ENCODE assay signal across 22 cellular contexts in the genomic region with DNA sequence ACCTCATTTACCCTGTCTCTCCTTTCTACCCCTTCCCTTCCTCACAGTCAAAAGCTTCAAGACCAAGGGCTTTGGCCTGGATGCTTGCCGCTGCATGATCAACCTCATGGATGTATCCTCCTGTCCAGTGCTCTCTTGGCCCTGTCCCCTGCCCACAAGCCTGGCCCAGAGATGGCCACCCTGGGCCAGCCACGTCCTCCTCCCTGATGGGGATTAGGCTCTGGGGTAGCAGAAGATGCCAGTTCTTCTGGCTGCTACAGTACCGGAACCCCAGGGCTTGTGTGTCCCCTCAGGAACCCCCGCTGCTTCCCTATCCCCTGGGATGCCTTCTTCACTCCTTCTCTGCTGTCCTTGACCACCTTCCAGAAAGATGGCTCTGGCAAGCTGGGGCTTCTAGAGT. TPM values are rescaled to one million over a fixed set of nuclear protein-coding genes. Genes with fewer than 3 reads are reported as not detected.
DNase-seq lines count a peak whose midpoint lies in the region; ATAC-seq and TF ChIP-seq lines count a peak whose summit lies in the region.
"Had no signal": no experiment of that assay in that cellular context is flagged by ENCODE, and none has a peak within 500 bp of the region (broad histone marks: within the 10 kb centered on the region; RNA-seq: fewer than 3 reads in every experiment).

No MANE protein-coding gene starts in this region.

- H2BK12ac ChIP-seq in neuronal stem cell (ENCODE audit: low read length) = no peak overlapping the region

- no CpG with 5 or more reads among the region's 4 CpGs for WGBS in neuronal stem cell (ENCODE audit: extremely low coverage in 2 of 2, insufficient read length in 2 of 2, insufficient replicate concordance in 1 of 2), 2 donors

- POLR2A ChIA-PET in activated CD8-positive, alpha-beta T cell treated with anti-CD3 and anti-CD28 coated beads, Interleukin-2, amount 10 ng/mL, durations not matched to agents 7 days and 5 days (lab: Charles Lee) = interaction anchor here (0.7 to 1.0 kb wide), 2 partner anchors 66 to 127 kb away, joined by 3 read pairs; a partner anchor contains a TSS
- POLR2A ChIA-PET in activated CD8-positive, alpha-beta T cell treated with anti-CD3 and anti-CD28 coated beads for 36 hours (lab: Charles Lee) = interaction anchor here (0.6 to 1.2 kb wide), 3 partner anchors 8 to 66 kb away, joined by 3 to 10 read pairs (median 4); a partner anchor contains a TSS

- peaks cover 2 to 10% of the 10 kb centered on the region in 2 donors for H3K4me1 ChIP-seq in neuronal stem cell (ENCODE audit: control insufficient read depth in 2 of 2, insufficient read depth in 1 of 2, low read depth in 1 of 2, low read length in 2 of 2)
- H3K4me1 ChIP-seq: BE2C had no signal

- no peaks in the 10 kb centered on the region for H3K9me3 Mint-ChIP-seq in activated CD8-positive, alpha-beta T cell treated with anti-CD3 and anti-CD28 coated beads, Interleukin-2, amount 10 ng/mL, durations not matched to agents 7 days and 5 days (ENCODE audit: insufficient read depth)
- no peaks in the 10 kb centered on the region for H3K9me3 Mint-ChIP-seq in activated CD8-positive, alpha-beta T cell treated with anti-CD3 and anti-CD28 coated beads for 36 hours
- no peaks in the 10 kb centered on the region for H3K9me3 Mint-ChIP-seq in activated T-helper 17 cell treated with anti-CD3 and anti-CD28 coated beads, Interleukin-2, amount 50 U/mL, for 72 hours
- H3K9me3 Mint-ChIP-seq: CD4-positive, CD25-positive, alpha-beta regulatory T cell had no signal

- no peak overlapping the region for H3K18ac ChIP-seq in neuronal stem cell (ENCODE audit: low read length)

- H3K4me2 ChIP-seq in neuronal stem cell (ENCODE audit: insufficient read depth, low read length, poor library complexity, severe bottlenecking) = no peak overlapping the region
- H3K4me2 ChIP-seq: KMS-11, SK-N-SH had no signal

- H3K36me3 Mint-ChIP-seq in activated CD8-positive, alpha-beta T cell treated with anti-CD3 and anti-CD28 coated beads, Interleukin-2, amount 10 ng/mL, durations not matched to agents 7 days and 5 days (ENCODE audit: low read depth) = no peaks in the 10 kb centered on the region
- no peaks in the 10 kb centered on the region for H3K36me3 Mint-ChIP-seq in activated CD8-positive, alpha-beta T cell treated with anti-CD3 and anti-CD28 coated beads for 36 hours (ENCODE audit: low read depth)
- no peaks in the 10 kb centered on the region for H3K36me3 Mint-ChIP-seq in activated T-helper 17 cell treated with anti-CD3 and anti-CD28 coated beads, Interleukin-2, amount 50 U/mL, for 72 hours (ENCODE audit: low read depth)
- H3K36me3 Mint-ChIP-seq: CD4-positive, CD25-positive, alpha-beta regulatory T cell had no signal

- H3K14ac ChIP-seq in neuronal stem cell (ENCODE audit: low read length) = no peak overlapping the region

- TF ChIP-seq CTCF in activated CD8-positive, alpha-beta T cell treated with anti-CD3 and anti-CD28 coated beads for 36 hours (IDR thresholded peaks at IDR 0.05) = no peak

- no peak overlapping the region for H4K91ac ChIP-seq in neuronal stem cell (ENCODE audit: low read depth, low read length, poor library complexity)

- H3K4me1 Mint-ChIP-seq in activated CD8-positive, alpha-beta T cell treated with anti-CD3 and anti-CD28 coated beads, Interleukin-2, amount 10 ng/mL, durations not matched to agents 7 days and 5 days (ENCODE audit: low read depth) = peaks cover 22% of the 10 kb centered on the region
- H3K4me1 Mint-ChIP-seq in activated CD8-positive, alpha-beta T cell treated with anti-CD3 and anti-CD28 coated beads for 36 hours (ENCODE audit: low read depth) = peaks cover 17% of the 10 kb centered on the region
- H3K4me1 Mint-ChIP-seq in activated T-helper 17 cell treated with anti-CD3 and anti-CD28 coated beads, Interleukin-2, amount 50 U/mL, for 72 hours = peaks cover 1% of the 10 kb centered on the region

- H3K27me3 Mint-ChIP-seq in activated CD8-positive, alpha-beta T cell treated with anti-CD3 and anti-CD28 coated beads, Interleukin-2, amount 10 ng/mL, durations not matched to agents 7 days and 5 days (ENCODE audit: low read depth) = peaks cover 4% of the 10 kb centered on the region
- no peaks in the 10 kb centered on the region for H3K27me3 Mint-ChIP-seq in activated CD8-positive, alpha-beta T cell treated with anti-CD3 and anti-CD28 coated beads for 36 hours
- peaks cover 6% of the 10 kb centered on the region for H3K27me3 Mint-ChIP-seq in activated T-helper 17 cell treated with anti-CD3 and anti-CD28 coated beads, Interleukin-2, amount 50 U/mL, for 72 hours
- H3K27me3 Mint-ChIP-seq: CD4-positive, CD25-positive, alpha-beta regulatory T cell had no signal

- H2BK15ac ChIP-seq in neuronal stem cell (ENCODE audit: low read length) = peak overlapping the region; percentile 32

- no peak overlapping the region for H2BK120ac ChIP-seq in neuronal stem cell (ENCODE audit: low read depth, low read length)

- H3K4me3 ChIP-seq in H7 (ENCODE audit: insufficient read depth, low read depth, low read length) (no peak overlapping the region), neuronal stem cell (ENCODE audit: low read length in 2 of 2) (no peak overlapping the region)

- no peaks in the 10 kb centered on the region for H3K9me3 ChIP-seq in neuronal stem cell (replicated peaks in 1 of 2; ENCODE audit: control insufficient read depth in 2 of 2, insufficient read depth in 1 of 2, low read depth in 1 of 2, low read length in 2 of 2)
- H3K9me3 ChIP-seq: BE2C, SK-N-SH had no signal

- no peaks in the 10 kb centered on the region for H3K36me3 ChIP-seq in H7 (replicated peaks; ENCODE audit: control insufficient read depth, insufficient read depth, low read length)
- H3K36me3 ChIP-seq in neuronal stem cell (replicated peaks in 1 of 2; ENCODE audit: control insufficient read depth in 2 of 2, insufficient read depth in 2 of 2, low read length in 2 of 2) = no peaks in the 10 kb centered on the region
- H3K36me3 ChIP-seq: BE2C had no signal

- no peak for DNase-seq in activated CD8-positive, alpha-beta T cell treated with anti-CD3 and anti-CD28 coated beads, Interleukin-2, amount 10 ng/mL, durations not matched to agents 7 days and 5 days
- DNase-seq in activated CD8-positive, alpha-beta T cell treated with anti-CD3 and anti-CD28 coated beads for 36 hours = no peak
- peak; percentile 39 for DNase-seq in H7
- DNase-seq in neuronal stem cell (ENCODE audit: low spot score) = no peak
- no peak for DNase-seq in NCI-H526 treated with DMSO at 0.1 percent for 48 hours (lab: John Stamatoyannopoulos, UW)
- no peak for DNase-seq in NCI-H146 (lab: John Stamatoyannopoulos, UW)
- DNase-seq: BE2C; CD4-positive, CD25-positive, alpha-beta regulatory T cell; COR-L47; NCI-H1048; NCI-H1436; NCI-H2029 treated with DMSO at 0.1 percent for 48 hours; NCI-H446 treated with DMSO at 0.1 percent for 48 hours; NCI-H748 treated with DMSO at 0.1 percent for 48 hours; NK-92 treated with Interleukin-12 subunit alpha and Interleukin-12 subunit beta, amount 100 ng/mL, for 24 hours; SHP77 treated with DMSO at 0.1 percent for 48 hours; SK-N-SH had no signal

- no peak overlapping the region for H4K8ac ChIP-seq in neuronal stem cell (ENCODE audit: low read depth, low read length)

- intact Hi-C loops in activated CD8-positive, alpha-beta T cell treated with anti-CD3 and anti-CD28 coated beads for 36 hours (cut with micrococcal nuclease) = no loop called here

- no peak overlapping the region for H3K4ac ChIP-seq in neuronal stem cell (ENCODE audit: low read length)

- H3K27me3 ChIP-seq in H7 (ENCODE audit: control insufficient read depth, insufficient read depth, low read length) (no peaks in the 10 kb centered on the region; the same call in 1 of the 2 replicates), neuronal stem cell (ENCODE audit: control insufficient read depth in 3 of 3, insufficient read depth in 3 of 3, low read depth in 1 of 3, low read length in 3 of 3) (no peaks in the 10 kb centered on the region)
- H3K27me3 ChIP-seq: BE2C had no signal

- no peaks in the 10 kb centered on the region for H3K79me1 ChIP-seq in neuronal stem cell (ENCODE audit: low read depth, low read length)

- H3K23ac ChIP-seq in neuronal stem cell (ENCODE audit: low read depth, low read length, poor library complexity) = peak overlapping the region; percentile 81

- no peak overlapping the region for H3K4me3 Mint-ChIP-seq in activated CD8-positive, alpha-beta T cell treated with anti-CD3 and anti-CD28 coated beads, Interleukin-2, amount 10 ng/mL, durations not matched to agents 7 days and 5 days
- no peak overlapping the region for H3K4me3 Mint-ChIP-seq in activated CD8-positive, alpha-beta T cell treated with anti-CD3 and anti-CD28 coated beads for 36 hours
- H3K4me3 Mint-ChIP-seq in activated T-helper 17 cell treated with anti-CD3 and anti-CD28 coated beads, Interleukin-2, amount 50 U/mL, for 72 hours = no peak overlapping the region
- H3K4me3 Mint-ChIP-seq: CD4-positive, CD25-positive, alpha-beta regulatory T cell had no signal

- ATAC-seq in activated CD8-positive, alpha-beta T cell treated with anti-CD3 and anti-CD28 coated beads, Interleukin-2, amount 10 ng/mL, durations not matched to agents 7 days and 5 days = peak; percentile 31
- no peak for ATAC-seq in activated CD8-positive, alpha-beta T cell treated with anti-CD3 and anti-CD28 coated beads for 36 hours
- peak; percentile 26 for ATAC-seq in activated T-helper 17 cell treated with anti-CD3 and anti-CD28 coated beads, Interleukin-2, amount 50 U/mL, for 72 hours (replicated peaks)
- ATAC-seq in GM21423 (IDR thresholded peaks at IDR 0.05; ENCODE audit: unreplicated experiment) = no peak

- no peak overlapping the region for H3K27ac ChIP-seq in neuronal stem cell (replicated peaks; ENCODE audit: low read length)
- H3K27ac ChIP-seq: 22Rv1, KMS-11 had no signal

- no peak overlapping the region for H2BK5ac ChIP-seq in neuronal stem cell (ENCODE audit: low read length)

- H3K27ac Mint-ChIP-seq in activated CD8-positive, alpha-beta T cell treated with anti-CD3 and anti-CD28 coated beads, Interleukin-2, amount 10 ng/mL, durations not matched to agents 7 days and 5 days = no peak overlapping the region
- H3K27ac Mint-ChIP-seq in activated CD8-positive, alpha-beta T cell treated with anti-CD3 and anti-CD28 coated beads for 36 hours = no peak overlapping the region
- no peak overlapping the region for H3K27ac Mint-ChIP-seq in activated T-helper 17 cell treated with anti-CD3 and anti-CD28 coated beads, Interleukin-2, amount 50 U/mL, for 72 hours
- H3K27ac Mint-ChIP-seq: CD4-positive, CD25-positive, alpha-beta regulatory T cell had no signal

- CTCF ChIA-PET in activated CD8-positive, alpha-beta T cell treated with anti-CD3 and anti-CD28 coated beads, Interleukin-2, amount 10 ng/mL, durations not matched to agents 7 days and 5 days (lab: Charles Lee) = interaction anchor here (2.2 kb wide), 1 partner anchor 57 kb away, joined by 7 read pairs; no protein-coding TSS in a partner anchor
- CTCF ChIA-PET in activated CD8-positive, alpha-beta T cell treated with anti-CD3 and anti-CD28 coated beads for 36 hours (lab: Charles Lee) = interaction anchor here (1.0 kb wide), 1 partner anchor 8 kb away, joined by 3 read pairs; no protein-coding TSS in a partner anchor

- no peak overlapping the region for H3K9ac ChIP-seq in neuronal stem cell (ENCODE audit: low read depth, low read length, poor library complexity)
- H3K9ac ChIP-seq: KMS-11, SK-N-SH had no signal

- H2AFZ ChIP-seq in neuronal stem cell (ENCODE audit: low read length) = no peak overlapping the region

- no peak overlapping the region for H2AK5ac ChIP-seq in neuronal stem cell (ENCODE audit: low read depth, low read length)

RNA-seq across cellular contexts. Expression of a gene that starts 22.3 kb away (rescaled TPM):
- total RNA-seq in activated CD8-positive, alpha-beta T cell treated with anti-CD3 and anti-CD28 coated beads, Interleukin-2, amount 10 ng/mL, durations not matched to agents 7 days and 5 days = under 1 TPM; 0.58 to 0.70 TPM
- under 1 TPM; 0.11 to 0.18 TPM for total RNA-seq in activated CD8-positive, alpha-beta T cell treated with anti-CD3 and anti-CD28 coated beads for 36 hours
- 1.0 and 2.0 TPM in 2 replicates for total RNA-seq in H7 (2014; rRNA removed; shearing (Covaris generic))
- total RNA-seq in activated T-helper 17 cell treated with anti-CD3 and anti-CD28 coated beads, Interleukin-2, amount 50 U/mL, for 72 hours = 1 to 10 TPM in 1 of 2 donors, not detected in 1; 1.1 TPM
- polyA plus RNA-seq in neuronal stem cell (2013, experiment 1 of 2) = 0.17 TPM
- 0.14 TPM for polyA plus RNA-seq in neuronal stem cell (2013, experiment 2 of 2)
- total RNA-seq: CD4-positive, CD25-positive, alpha-beta regulatory T cell; H4 had no signal
- polyA plus RNA-seq: CD4-positive, CD25-positive, alpha-beta regulatory T cell; SK-N-SH had no signal

RNA-seq across cellular contexts. Expression of a gene that starts 35.8 kb away (rescaled TPM):
- total RNA-seq in activated CD8-positive, alpha-beta T cell treated with anti-CD3 and anti-CD28 coated beads, Interleukin-2, amount 10 ng/mL, durations not matched to agents 7 days and 5 days = not detected
- total RNA-seq in activated CD8-positive, alpha-beta T cell treated with anti-CD3 and anti-CD28 coated beads for 36 hours = not detected
- total RNA-seq in H7 (2014; rRNA removed; shearing (Covaris generic)) = 5.2 and 6.0 TPM in 2 replicates
- not detected for total RNA-seq in activated T-helper 17 cell treated with anti-CD3 and anti-CD28 coated beads, Interleukin-2, amount 50 U/mL, for 72 hours
- 2.1 TPM for polyA plus RNA-seq in neuronal stem cell (2013, experiment 1 of 2)
- polyA plus RNA-seq in neuronal stem cell (2013, experiment 2 of 2) = 2.3 TPM
- total RNA-seq: CD4-positive, CD25-positive, alpha-beta regulatory T cell; H4 had no signal
- polyA plus RNA-seq: CD4-positive, CD25-positive, alpha-beta regulatory T cell; SK-N-SH had no signal

RNA-seq across cellular contexts. Expression of a gene that starts 42.5 kb away (rescaled TPM):
- 10 to 100 TPM; 49.2 to 53.4 TPM for total RNA-seq in activated CD8-positive, alpha-beta T cell treated with anti-CD3 and anti-CD28 coated beads, Interleukin-2, amount 10 ng/mL, durations not matched to agents 7 days and 5 days
- 10 to 100 TPM; 56.1 to 57.4 TPM for total RNA-seq in activated CD8-positive, alpha-beta T cell treated with anti-CD3 and anti-CD28 coated beads for 36 hours
- total RNA-seq in H7 (2014; rRNA removed; shearing (Covaris generic)) = 68.6 and 71.9 TPM in 2 replicates
- 10 to 100 TPM; 40.8 to 80.8 TPM for total RNA-seq in activated T-helper 17 cell treated with anti-CD3 and anti-CD28 coated beads, Interleukin-2, amount 50 U/mL, for 72 hours
- 101 TPM for polyA plus RNA-seq in neuronal stem cell (2013, experiment 1 of 2)
- 102 TPM for polyA plus RNA-seq in neuronal stem cell (2013, experiment 2 of 2)

RNA-seq across cellular contexts. Expression of a gene that starts 53.5 kb away (rescaled TPM):
- 10 to 100 TPM; 15.5 to 17.9 TPM for total RNA-seq in activated CD8-positive, alpha-beta T cell treated with anti-CD3 and anti-CD28 coated beads, Interleukin-2, amount 10 ng/mL, durations not matched to agents 7 days and 5 days
- total RNA-seq in activated CD8-positive, alpha-beta T cell treated with anti-CD3 and anti-CD28 coated beads for 36 hours = 10 to 100 TPM in 1 of 2 experiments, 1 to 10 TPM in 1; 9.1 to 12.9 TPM
- total RNA-seq in H7 (2014; rRNA removed; shearing (Covaris generic)) = 24.9 and 36.2 TPM in 2 replicates
- total RNA-seq in activated T-helper 17 cell treated with anti-CD3 and anti-CD28 coated beads, Interleukin-2, amount 50 U/mL, for 72 hours = 10 to 100 TPM; 12.1 to 21.4 TPM
- polyA plus RNA-seq in neuronal stem cell (2013, experiment 1 of 2) = 28.8 TPM
- polyA plus RNA-seq in neuronal stem cell (2013, experiment 2 of 2) = 27.4 TPM

RNA-seq across cellular contexts. Expression of a gene that starts 53.6 kb away (rescaled TPM):
- 10 to 100 TPM; 57.3 to 60.9 TPM for total RNA-seq in activated CD8-positive, alpha-beta T cell treated with anti-CD3 and anti-CD28 coated beads, Interleukin-2, amount 10 ng/mL, durations not matched to agents 7 days and 5 days
- 10 to 100 TPM; 42.8 to 44.3 TPM for total RNA-seq in activated CD8-positive, alpha-beta T cell treated with anti-CD3 and anti-CD28 coated beads for 36 hours
- total RNA-seq in H7 (2014; rRNA removed; shearing (Covaris generic)) = 91.0 and 92.0 TPM in 2 replicates
- 10 to 100 TPM; 29.3 to 54.0 TPM for total RNA-seq in activated T-helper 17 cell treated with anti-CD3 and anti-CD28 coated beads, Interleukin-2, amount 50 U/mL, for 72 hours
- polyA plus RNA-seq in neuronal stem cell (2013, experiment 1 of 2) = 64.6 TPM
- polyA plus RNA-seq in neuronal stem cell (2013, experiment 2 of 2) = 66.2 TPM

Comparison
In these comparisons a context has a peak if more than half of its experiments do, and no peak if none do; other contexts are left out.
1. ATAC-seq: peak in activated CD8-positive, alpha-beta T cell treated with anti-CD3 and anti-CD28 coated beads, Interleukin-2, amount 10 ng/mL, durations not matched to agents 7 days and 5 days (single experiment) and activated T-helper 17 cell treated with anti-CD3 and anti-CD28 coated beads, Interleukin-2, amount 50 U/mL, for 72 hours (single experiment); none in activated CD8-positive, alpha-beta T cell treated with anti-CD3 and anti-CD28 coated beads for 36 hours (single experiment) and GM21423 (single experiment).